Comparison of ENCODE assay signal across 1 cellular context in genomic region chr10:98778277-98778759, GRCh38.
TF ChIP-seq lines count a peak whose summit lies in the region.

No MANE protein-coding gene starts in this region.

TF ChIP-seq in K562, 482 proteins besides CTCF, POLR2A, EP300 and RAD21 (continued from another document and continues in another):
- TF ChIP-seq ZNF830 (CRISPR knock-in tag; IDR thresholded peaks at IDR 0.05) = no peak
- peak; percentile 93 for TF ChIP-seq MEIS2 (IDR thresholded peaks at IDR 0.05; ENCODE audit: partially characterized antibody)
- no peak for TF ChIP-seq ZKSCAN8 (CRISPR knock-in tag; IDR thresholded peaks at IDR 0.05)
- TF ChIP-seq KLF16 (IDR thresholded peaks at IDR 0.05) = peak; percentile 93
- TF ChIP-seq, protein P1, sequence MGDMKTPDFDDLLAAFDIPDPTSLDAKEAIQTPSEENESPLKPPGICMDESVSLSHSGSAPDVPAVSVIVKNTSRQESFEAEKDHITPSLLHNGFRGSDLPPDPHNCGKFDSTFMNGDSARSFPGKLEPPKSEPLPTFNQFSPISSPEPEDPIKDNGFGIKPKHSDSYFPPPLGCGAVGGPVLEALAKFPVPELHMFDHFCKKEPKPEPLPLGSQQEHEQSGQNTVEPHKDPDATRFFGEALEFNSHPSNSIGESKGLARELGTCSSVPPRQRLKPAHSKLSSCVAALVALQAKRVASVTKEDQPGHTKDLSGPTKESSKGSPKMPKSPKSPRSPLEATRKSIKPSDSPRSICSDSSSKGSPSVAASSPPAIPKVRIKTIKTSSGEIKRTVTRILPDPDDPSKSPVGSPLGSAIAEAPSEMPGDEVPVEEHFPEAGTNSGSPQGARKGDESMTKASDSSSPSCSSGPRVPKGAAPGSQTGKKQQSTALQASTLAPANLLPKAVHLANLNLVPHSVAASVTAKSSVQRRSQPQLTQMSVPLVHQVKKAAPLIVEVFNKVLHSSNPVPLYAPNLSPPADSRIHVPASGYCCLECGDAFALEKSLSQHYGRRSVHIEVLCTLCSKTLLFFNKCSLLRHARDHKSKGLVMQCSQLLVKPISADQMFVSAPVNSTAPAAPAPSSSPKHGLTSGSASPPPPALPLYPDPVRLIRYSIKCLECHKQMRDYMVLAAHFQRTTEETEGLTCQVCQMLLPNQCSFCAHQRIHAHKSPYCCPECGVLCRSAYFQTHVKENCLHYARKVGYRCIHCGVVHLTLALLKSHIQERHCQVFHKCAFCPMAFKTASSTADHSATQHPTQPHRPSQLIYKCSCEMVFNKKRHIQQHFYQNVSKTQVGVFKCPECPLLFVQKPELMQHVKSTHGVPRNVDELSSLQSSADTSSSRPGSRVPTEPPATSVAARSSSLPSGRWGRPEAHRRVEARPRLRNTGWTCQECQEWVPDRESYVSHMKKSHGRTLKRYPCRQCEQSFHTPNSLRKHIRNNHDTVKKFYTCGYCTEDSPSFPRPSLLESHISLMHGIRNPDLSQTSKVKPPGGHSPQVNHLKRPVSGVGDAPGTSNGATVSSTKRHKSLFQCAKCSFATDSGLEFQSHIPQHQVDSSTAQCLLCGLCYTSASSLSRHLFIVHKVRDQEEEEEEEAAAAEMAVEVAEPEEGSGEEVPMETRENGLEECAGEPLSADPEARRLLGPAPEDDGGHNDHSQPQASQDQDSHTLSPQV (IDR thresholded peaks at IDR 0.05) = peak; percentile 84
- peak; percentile 89 for TF ChIP-seq HDAC2 (IDR thresholded peaks at IDR 0.05)
- TF ChIP-seq KAT7 (CRISPR knock-in tag; IDR thresholded peaks at IDR 0.05; ENCODE audit: borderline replicate concordance) = no peak
- TF ChIP-seq TSC22D4 (tag; IDR thresholded peaks at IDR 0.05) = no peak
- TF ChIP-seq HDAC3 (IDR thresholded peaks at IDR 0.05; ENCODE audit: borderline replicate concordance, partially characterized antibody) = peak; percentile 22
- peak; percentile 88 for TF ChIP-seq SMARCA4 (IDR thresholded peaks at IDR 0.05)
- peak; percentile 97 for TF ChIP-seq CBFA2T3 (IDR thresholded peaks at IDR 0.05)
- no peak for TF ChIP-seq ZNF57 (CRISPR knock-in tag; IDR thresholded peaks at IDR 0.05)
- TF ChIP-seq ZBTB2 (IDR thresholded peaks at IDR 0.05) = peak; percentile 47; the same call in 1 of the 2 replicates
- TF ChIP-seq HMGN3 (IDR thresholded peaks at IDR 0.05; ENCODE audit: borderline replicate concordance, extremely low read depth, insufficient read length, low read depth, low read length) = peak; percentile 46
- TF ChIP-seq MTA3 (IDR thresholded peaks at IDR 0.05; ENCODE audit: borderline replicate concordance) = 0 out of 2 replicates have a peak, but pooled peaks have one; percentile 49
- no peak for TF ChIP-seq ZBTB34 (CRISPR knock-in tag; IDR thresholded peaks at IDR 0.05)
- 0 out of 4 replicates have a peak, but pooled peaks of 1 of the 2 experiments have one; percentile 63 for TF ChIP-seq TBL1XR1 (IDR thresholded peaks at IDR 0.05; ENCODE audit: low read length in 2 of 2)
- peak; percentile 59; the same call in 1 of the 2 replicates for TF ChIP-seq ZNF589 (CRISPR knock-in tag; IDR thresholded peaks at IDR 0.05; ENCODE audit: low read depth)
- peak; percentile 56 for TF ChIP-seq CXXC5 (CRISPR knock-in tag; IDR thresholded peaks at IDR 0.05)
- peak; percentile 65 for TF ChIP-seq FOSL1 (tag; conservative IDR thresholded peaks at IDR 0.05)
- TF ChIP-seq ETV5 (CRISPR knock-in tag; IDR thresholded peaks at IDR 0.05; ENCODE audit: low read depth) = peak; percentile 55; the same call in 1 of the 2 replicates
- no peak for TF ChIP-seq C11orf30 (IDR thresholded peaks at IDR 0.05; ENCODE audit: low read depth)
- TF ChIP-seq SMAD2 (IDR thresholded peaks at IDR 0.05; ENCODE audit: low read depth, low read length) = no peak
- TF ChIP-seq CREB3 (tag; conservative IDR thresholded peaks at IDR 0.05; ENCODE audit: low read depth) = no peak; the same call in 1 of the 2 replicates
- 0 out of 2 replicates have a peak, but pooled peaks have one; percentile 19 for TF ChIP-seq ZNF197 (CRISPR knock-in tag; IDR thresholded peaks at IDR 0.05; ENCODE audit: low read depth)
- TF ChIP-seq HDGF (IDR thresholded peaks at IDR 0.05) = no peak
- peak; percentile 90 for TF ChIP-seq SMARCE1 (IDR thresholded peaks at IDR 0.05)
- TF ChIP-seq, protein P2, sequence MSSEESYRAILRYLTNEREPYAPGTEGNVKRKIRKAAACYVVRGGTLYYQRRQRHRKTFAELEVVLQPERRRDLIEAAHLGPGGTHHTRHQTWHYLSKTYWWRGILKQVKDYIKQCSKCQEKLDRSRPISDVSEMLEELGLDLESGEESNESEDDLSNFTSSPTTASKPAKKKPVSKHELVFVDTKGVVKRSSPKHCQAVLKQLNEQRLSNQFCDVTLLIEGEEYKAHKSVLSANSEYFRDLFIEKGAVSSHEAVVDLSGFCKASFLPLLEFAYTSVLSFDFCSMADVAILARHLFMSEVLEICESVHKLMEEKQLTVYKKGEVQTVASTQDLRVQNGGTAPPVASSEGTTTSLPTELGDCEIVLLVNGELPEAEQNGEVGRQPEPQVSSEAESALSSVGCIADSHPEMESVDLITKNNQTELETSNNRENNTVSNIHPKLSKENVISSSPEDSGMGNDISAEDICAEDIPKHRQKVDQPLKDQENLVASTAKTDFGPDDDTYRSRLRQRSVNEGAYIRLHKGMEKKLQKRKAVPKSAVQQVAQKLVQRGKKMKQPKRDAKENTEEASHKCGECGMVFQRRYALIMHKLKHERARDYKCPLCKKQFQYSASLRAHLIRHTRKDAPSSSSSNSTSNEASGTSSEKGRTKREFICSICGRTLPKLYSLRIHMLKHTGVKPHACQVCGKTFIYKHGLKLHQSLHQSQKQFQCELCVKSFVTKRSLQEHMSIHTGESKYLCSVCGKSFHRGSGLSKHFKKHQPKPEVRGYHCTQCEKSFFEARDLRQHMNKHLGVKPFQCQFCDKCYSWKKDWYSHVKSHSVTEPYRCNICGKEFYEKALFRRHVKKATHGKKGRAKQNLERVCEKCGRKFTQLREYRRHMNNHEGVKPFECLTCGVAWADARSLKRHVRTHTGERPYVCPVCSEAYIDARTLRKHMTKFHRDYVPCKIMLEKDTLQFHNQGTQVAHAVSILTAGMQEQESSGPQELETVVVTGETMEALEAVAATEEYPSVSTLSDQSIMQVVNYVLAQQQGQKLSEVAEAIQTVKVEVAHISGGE (CRISPR knock-in tag; IDR thresholded peaks at IDR 0.05) = peak in 1 of 3 experiments; percentile 23; a peak in 1 of 6 replicates
- TF ChIP-seq, protein P3, sequence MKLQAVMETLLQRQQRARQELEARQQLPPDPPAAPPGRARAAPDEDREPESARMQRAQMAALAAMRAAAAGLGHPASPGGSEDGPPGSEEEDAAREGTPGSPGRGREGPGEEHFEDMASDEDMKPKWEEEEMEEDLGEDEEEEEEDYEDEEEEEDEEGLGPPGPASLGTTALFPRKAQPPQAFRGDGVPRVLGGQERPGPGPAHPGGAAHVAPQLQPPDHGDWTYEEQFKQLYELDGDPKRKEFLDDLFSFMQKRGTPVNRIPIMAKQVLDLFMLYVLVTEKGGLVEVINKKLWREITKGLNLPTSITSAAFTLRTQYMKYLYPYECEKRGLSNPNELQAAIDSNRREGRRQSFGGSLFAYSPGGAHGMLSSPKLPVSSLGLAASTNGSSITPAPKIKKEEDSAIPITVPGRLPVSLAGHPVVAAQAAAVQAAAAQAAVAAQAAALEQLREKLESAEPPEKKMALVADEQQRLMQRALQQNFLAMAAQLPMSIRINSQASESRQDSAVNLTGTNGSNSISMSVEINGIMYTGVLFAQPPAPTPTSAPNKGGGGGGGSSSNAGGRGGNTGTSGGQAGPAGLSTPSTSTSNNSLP (IDR thresholded peaks at IDR 0.05; ENCODE audit: borderline replicate concordance, low read depth, low read length) = peak; percentile 64; the same call in 1 of the 2 replicates
- TF ChIP-seq MLLT1 (IDR thresholded peaks at IDR 0.05) = peak in 1 of 2 experiments; percentile 95; a peak in 2 of 4 replicates
- TF ChIP-seq XRCC5 (IDR thresholded peaks at IDR 0.05; ENCODE audit: low read depth, low read length) = no peak
- peak; percentile 88; the same call in 1 of the 2 replicates for TF ChIP-seq CC2D1A (IDR thresholded peaks at IDR 0.05)
- no peak for TF ChIP-seq KAT2B (IDR thresholded peaks at IDR 0.05; ENCODE audit: low read depth, low read length)
- no peak for TF ChIP-seq NR2C1 (IDR thresholded peaks at IDR 0.05)
- peak; percentile 16; the same call in 1 of the 2 replicates for TF ChIP-seq NR2C1 (tag; IDR thresholded peaks at IDR 0.05)
- no peak for TF ChIP-seq ZNF76 (CRISPR knock-in tag; IDR thresholded peaks at IDR 0.05; ENCODE audit: borderline replicate concordance)
- TF ChIP-seq, protein P4, sequence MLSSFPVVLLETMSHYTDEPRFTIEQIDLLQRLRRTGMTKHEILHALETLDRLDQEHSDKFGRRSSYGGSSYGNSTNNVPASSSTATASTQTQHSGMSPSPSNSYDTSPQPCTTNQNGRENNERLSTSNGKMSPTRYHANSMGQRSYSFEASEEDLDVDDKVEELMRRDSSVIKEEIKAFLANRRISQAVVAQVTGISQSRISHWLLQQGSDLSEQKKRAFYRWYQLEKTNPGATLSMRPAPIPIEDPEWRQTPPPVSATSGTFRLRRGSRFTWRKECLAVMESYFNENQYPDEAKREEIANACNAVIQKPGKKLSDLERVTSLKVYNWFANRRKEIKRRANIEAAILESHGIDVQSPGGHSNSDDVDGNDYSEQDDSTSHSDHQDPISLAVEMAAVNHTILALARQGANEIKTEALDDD (IDR thresholded peaks at IDR 0.05) = peak; percentile 86
- TF ChIP-seq ZNF444 (CRISPR knock-in tag; IDR thresholded peaks at IDR 0.05) = no peak
- TF ChIP-seq RBBP5 (IDR thresholded peaks at IDR 0.05; ENCODE audit: borderline replicate concordance, insufficient read depth, low read length, poor library complexity, severe bottlenecking) = peak; percentile 48
